Comparison of ENCODE assay signal across 10 cellular contexts in the genomic region with DNA sequence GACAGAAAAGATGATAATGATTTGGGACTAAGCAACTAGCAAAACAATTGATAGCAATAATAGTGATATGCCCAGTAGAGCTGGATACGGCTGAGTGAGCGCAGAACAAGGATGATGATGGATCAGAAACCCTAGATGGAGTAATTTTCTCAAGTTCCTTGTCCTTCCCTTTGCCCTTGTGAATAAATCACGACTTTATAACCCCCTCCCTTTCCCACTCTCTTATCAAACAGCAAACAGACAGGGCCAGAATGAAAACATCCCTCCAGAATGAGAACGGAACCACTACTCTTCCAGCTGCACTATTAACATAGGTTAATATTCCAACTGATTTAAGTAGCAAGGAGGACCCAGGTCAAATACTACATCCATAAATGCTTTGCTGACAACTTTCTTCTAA. TPM values are rescaled to one million over a fixed set of nuclear protein-coding genes. Genes with fewer than 3 reads are reported as not detected.
DNase-seq lines count a peak whose midpoint lies in the region; ATAC-seq, FAIRE-seq and TF ChIP-seq lines count a peak whose summit lies in the region.
"Had no signal": no experiment of that assay in that cellular context is flagged by ENCODE, and none has a peak within 500 bp of the region (broad histone marks: within the 10 kb centered on the region; RNA-seq: fewer than 3 reads in every experiment).

No MANE protein-coding gene starts in this region.

- peaks cover 45% of the 10 kb centered on the region for H3K4me1 Mint-ChIP-seq in activated naive CD8-positive, alpha-beta T cell treated with anti-CD3 and anti-CD28 coated beads, Interleukin-2, amount 50 U/mL, for 24 hours
- H3K4me1 Mint-ChIP-seq in neural crest cell: peaks cover 27% of the 10 kb centered on the region

- H3K9me3 Mint-ChIP-seq in activated naive CD8-positive, alpha-beta T cell treated with anti-CD3 and anti-CD28 coated beads, Interleukin-2, amount 50 U/mL, for 24 hours: no peaks in the 10 kb centered on the region
- H3K9me3 Mint-ChIP-seq in neural crest cell: no peaks in the 10 kb centered on the region

- peak overlapping the region; percentile 94 for H3K27ac Mint-ChIP-seq in activated naive CD8-positive, alpha-beta T cell treated with anti-CD3 and anti-CD28 coated beads, Interleukin-2, amount 50 U/mL, for 24 hours
- H3K27ac Mint-ChIP-seq in neural crest cell (ENCODE audit: unreplicated experiment): no peak overlapping the region

- H3K4me3 Mint-ChIP-seq in activated naive CD8-positive, alpha-beta T cell treated with anti-CD3 and anti-CD28 coated beads, Interleukin-2, amount 50 U/mL, for 24 hours: peak overlapping the region; percentile 98
- H3K4me3 Mint-ChIP-seq in neural crest cell: peak overlapping the region; percentile 96

- H3K4me3 ChIP-seq in MG63: peak overlapping the region; percentile 94

- peaks cover 11% of the 10 kb centered on the region; the same call in 1 of the 2 replicates for H3K36me3 ChIP-seq in MG63

- H3K9me3 ChIP-seq in MG63: no peaks in the 10 kb centered on the region

- peaks cover 32% of the 10 kb centered on the region for H3K36me3 Mint-ChIP-seq in activated naive CD8-positive, alpha-beta T cell treated with anti-CD3 and anti-CD28 coated beads, Interleukin-2, amount 50 U/mL, for 24 hours (ENCODE audit: low read depth)
- no peaks in the 10 kb centered on the region for H3K36me3 Mint-ChIP-seq in neural crest cell (ENCODE audit: low read depth)

- no peak for FAIRE-seq in GM12891 (lab: Jason Lieb, UNC)

- H3K27me3 Mint-ChIP-seq in activated naive CD8-positive, alpha-beta T cell treated with anti-CD3 and anti-CD28 coated beads, Interleukin-2, amount 50 U/mL, for 24 hours: peaks cover 2% of the 10 kb centered on the region
- peaks cover 15% of the 10 kb centered on the region for H3K27me3 Mint-ChIP-seq in neural crest cell (ENCODE audit: low read depth)

- ATAC-seq in activated naive CD8-positive, alpha-beta T cell treated with anti-CD3 and anti-CD28 coated beads, Interleukin-2, amount 50 U/mL, for 24 hours: no peak
- ATAC-seq in HG03196 (IDR thresholded peaks at IDR 0.05; ENCODE audit: unreplicated experiment): no peak
- ATAC-seq in HG03469 (IDR thresholded peaks at IDR 0.05; ENCODE audit: unreplicated experiment): no peak

- TF ChIP-seq POLR2A in GM12891 (IDR thresholded peaks at IDR 0.05; ENCODE audit: low read depth, low read length): no peak

- no peak for DNase-seq in GM12891 (ENCODE audit: insufficient read length, low spot score)
- no peak for DNase-seq in MG63
- no peak for DNase-seq in activated naive CD8-positive, alpha-beta T cell treated with anti-CD3 and anti-CD28 coated beads, Interleukin-2, amount 50 U/mL, for 24 hours
- DNase-seq in neural crest cell (ENCODE audit: low read depth, low spot score): no peak
- DNase-seq in activated gamma-delta T cell treated with Interleukin-2 at 50 U/mL for 16 hours: no peak
- DNase-seq: activated CD4-positive, alpha-beta T cell treated with anti-CD3 and anti-CD28 coated beads, Interleukin-2, amount 50 U/mL, for 48 hours; NCI-H2081; stimulated activated CD4-positive, alpha-beta T cell treated with anti-CD3 and anti-CD28 coated beads, Interleukin-4, amount 100 ng/mL, for 4 hours had no signal

- H3K27me3 ChIP-seq in MG63: no peaks in the 10 kb centered on the region

- TF ChIP-seq CTCF in neural crest cell (conservative IDR thresholded peaks at IDR 0.05): no peak

TF ChIP-seq in GM12891, 5 proteins besides CTCF, POLR2A, EP300 and RAD21:
- TF ChIP-seq POLR2AphosphoS5 (IDR thresholded peaks at IDR 0.05; ENCODE audit: low read depth, low read length) (peak; percentile 53; the same call in 1 of the 2 replicates), SPI1 (IDR thresholded peaks at IDR 0.05; ENCODE audit: low read depth, low read length) (no peak)

RNA-seq across cellular contexts. Expression of gene MTFR2, which starts 1.3 kb away (rescaled TPM):
- polyA plus RNA-seq in GM12891 (2012; ENCODE audit: low read depth, missing spikeins): 13.1 TPM
- 5.7 and 16.3 TPM in 2 replicates for total RNA-seq in MG63 (2014; rRNA removed; shearing (Covaris generic); ENCODE audit: low replicate concordance)
- 5.7 and 6.7 TPM in 2 replicates for total RNA-seq in neural crest cell

RNA-seq across cellular contexts. Expression of gene BCLAF1, which starts 38.3 kb away (rescaled TPM):
- polyA plus RNA-seq in GM12891 (2012; ENCODE audit: low read depth, missing spikeins): 61.7 TPM
- total RNA-seq in MG63 (2014; rRNA removed; shearing (Covaris generic); ENCODE audit: low replicate concordance): 58.5 and 108 TPM in 2 replicates
- 253 and 266 TPM in 2 replicates for total RNA-seq in neural crest cell
